In genomic region chr10:26951650-26952049, GRCh38 we compare ENCODE assay signal across 37 cellular contexts.
"Had no signal": no experiment of that assay in that cellular context is flagged by ENCODE, and none has a peak within 500 bp of the region (broad histone marks: within the 10 kb centered on the region; RNA-seq: fewer than 3 reads in every experiment).

No MANE protein-coding gene starts in this region.

- ATAC-seq: activated CD4-positive, alpha-beta T cell treated with anti-CD3 and anti-CD28 coated beads for 36 hours; activated CD4-positive, CD25-positive, alpha-beta regulatory T cell treated with anti-CD3 and anti-CD28 coated beads, Interleukin-2, amount 50 U/mL, for 24 hours; activated CD8-positive, alpha-beta memory T cell treated with anti-CD3 and anti-CD28 coated beads, Interleukin-2, amount 10 ng/mL, durations not matched to agents 7 days and 5 days; activated CD8-positive, alpha-beta T cell treated with anti-CD3 and anti-CD28 coated beads, Interleukin-2, amount 10 ng/mL, durations not matched to agents 7 days and 5 days; activated naive CD8-positive, alpha-beta T cell treated with anti-CD3 and anti-CD28 coated beads, Interleukin-2, amount 50 U/mL, for 24 hours; WTC11 had no signal

- DNase-seq: activated CD4-positive, alpha-beta memory T cell treated with anti-CD3 and anti-CD28 coated beads, Interleukin-2, amount 10 ng/mL, durations not matched to agents 7 days and 5 days; activated CD4-positive, alpha-beta T cell treated with anti-CD3 and anti-CD28 coated beads for 1 hour; activated CD4-positive, alpha-beta T cell treated with anti-CD3 and anti-CD28 coated beads for 36 hours; activated CD4-positive, alpha-beta T cell treated with anti-CD3 and anti-CD28 coated beads for 48 hours; activated CD4-positive, alpha-beta T cell treated with anti-CD3 and anti-CD28 coated beads, Interleukin-2, amount 10 ng/mL, durations not matched to agents 7 days and 5 days; activated CD4-positive, alpha-beta T cell treated with anti-CD3 and anti-CD28 coated beads, Interleukin-2, amount 50 U/mL, for 48 hours; activated CD4-positive, CD25-positive, alpha-beta regulatory T cell; activated CD8-positive, alpha-beta memory T cell treated with anti-CD3 and anti-CD28 coated beads for 24 hours; activated CD8-positive, alpha-beta memory T cell treated with anti-CD3 and anti-CD28 coated beads, Interleukin-2, amount 10 ng/mL, durations not matched to agents 7 days and 5 days; activated CD8-positive, alpha-beta memory T cell treated with anti-CD3 and anti-CD28 coated beads, Interleukin-2, amount 50 U/mL, for 48 hours; activated CD8-positive, alpha-beta T cell treated with anti-CD3 and anti-CD28 coated beads, Interleukin-2, amount 10 ng/mL, durations not matched to agents 7 days and 5 days; activated effector memory CD4-positive, alpha-beta T cell treated with Interleukin-2 at 50 U/mL for 16 hours; activated gamma-delta T cell; activated naive CD4-positive, alpha-beta T cell treated with anti-CD3 and anti-CD28 coated beads, Interleukin-2, amount 10 ng/mL, durations not matched to agents 7 days and 5 days; activated naive CD4-positive, alpha-beta T cell treated with Interleukin-2 at 50 U/mL for 16 hours; activated naive CD8-positive, alpha-beta T cell treated with anti-CD3 and anti-CD28 coated beads, Interleukin-2, amount 10 ng/mL, durations not matched to agents 7 days and 5 days; activated naive CD8-positive, alpha-beta T cell treated with anti-CD3 and anti-CD28 coated beads, Interleukin-2, amount 50 U/mL, for 24 hours; activated T-cell treated with anti-CD3 and anti-CD28 coated beads, Interleukin-2, amount 50 U/mL, for 24 hours; activated T-cell treated with anti-CD3 and anti-CD28 coated beads, Interleukin-2, amount 50 U/mL, for 48 hours; amygdala; anterior cingulate cortex; caudate nucleus; cerebellar nuclear complex; T-helper 1 cell; T-helper 9 cell; WERI-Rb-1 had no signal

- H3K4me3 Mint-ChIP-seq: activated CD4-positive, alpha-beta memory T cell treated with anti-CD3 and anti-CD28 coated beads, Interleukin-2, amount 10 ng/mL, durations not matched to agents 7 days and 5 days; activated CD4-positive, alpha-beta T cell treated with anti-CD3 and anti-CD28 coated beads for 36 hours; activated CD4-positive, alpha-beta T cell treated with anti-CD3 and anti-CD28 coated beads, Interleukin-2, amount 10 ng/mL, durations not matched to agents 7 days and 5 days; activated CD8-positive, alpha-beta memory T cell treated with anti-CD3 and anti-CD28 coated beads, Interleukin-2, amount 10 ng/mL, durations not matched to agents 7 days and 5 days; activated CD8-positive, alpha-beta T cell treated with anti-CD3 and anti-CD28 coated beads, Interleukin-2, amount 10 ng/mL, durations not matched to agents 7 days and 5 days; activated naive CD4-positive, alpha-beta T cell treated with anti-CD3 and anti-CD28 coated beads, Interleukin-2, amount 10 ng/mL, durations not matched to agents 7 days and 5 days; activated naive CD4-positive, alpha-beta T cell treated with anti-CD3 and anti-CD28 coated beads, Interleukin-2, amount 50 U/mL, for 24 hours; activated naive CD8-positive, alpha-beta T cell; activated naive CD8-positive, alpha-beta T cell treated with anti-CD3 and anti-CD28 coated beads, Interleukin-2, amount 10 ng/mL, durations not matched to agents 7 days and 5 days; activated naive CD8-positive, alpha-beta T cell treated with anti-CD3 and anti-CD28 coated beads, Interleukin-2, amount 50 U/mL, for 24 hours; activated T-cell treated with anti-CD3 and anti-CD28 coated beads, Interleukin-2, amount 50 U/mL, for 24 hours; brain; central memory CD8-positive, alpha-beta T cell; T-helper 1 cell treated with Interleukin-12 subunit alpha and Interleukin-12 subunit beta and Interleukin-4 antibody, amounts not matched to agents 30 μg/mL and 1 μg/mL, for 36 hours; T-helper 2 cell treated with Interferon-gamma antibody and Interleukin-4, amounts not matched to agents 5 μg/mL and 100 μg/mL, for 36 hours; WTC11 had no signal

- H3K27ac ChIP-seq: ascending aorta, cardiac muscle cell, WERI-Rb-1 had no signal

- H3K27me3 Mint-ChIP-seq: activated naive CD4-positive, alpha-beta T cell treated with anti-CD3 and anti-CD28 coated beads, Interleukin-2, amount 50 U/mL, for 24 hours; activated naive CD8-positive, alpha-beta T cell; activated naive CD8-positive, alpha-beta T cell treated with anti-CD3 and anti-CD28 coated beads, Interleukin-2, amount 50 U/mL, for 24 hours had no signal

- H3K36me3 Mint-ChIP-seq: activated naive CD4-positive, alpha-beta T cell treated with anti-CD3 and anti-CD28 coated beads, Interleukin-2, amount 10 ng/mL, durations not matched to agents 7 days and 5 days; brain had no signal

- H3K4me1 Mint-ChIP-seq: activated CD4-positive, alpha-beta T cell treated with anti-CD3 and anti-CD28 coated beads for 36 hours; activated CD4-positive, alpha-beta T cell treated with anti-CD3 and anti-CD28 coated beads, Interleukin-2, amount 10 ng/mL, durations not matched to agents 7 days and 5 days; activated naive CD4-positive, alpha-beta T cell treated with anti-CD3 and anti-CD28 coated beads, Interleukin-2, amount 10 ng/mL, durations not matched to agents 7 days and 5 days; activated naive CD4-positive, alpha-beta T cell treated with anti-CD3 and anti-CD28 coated beads, Interleukin-2, amount 50 U/mL, for 24 hours; activated naive CD8-positive, alpha-beta T cell treated with anti-CD3 and anti-CD28 coated beads, Interleukin-2, amount 10 ng/mL, durations not matched to agents 7 days and 5 days; activated naive CD8-positive, alpha-beta T cell treated with anti-CD3 and anti-CD28 coated beads, Interleukin-2, amount 50 U/mL, for 24 hours; brain; central memory CD8-positive, alpha-beta T cell; WTC11 had no signal

- H3K9me3 ChIP-seq: ascending aorta had no signal

- H3K36me3 ChIP-seq: ascending aorta, cardiac muscle cell, WERI-Rb-1 had no signal

- H3K27ac Mint-ChIP-seq: activated CD4-positive, alpha-beta memory T cell treated with anti-CD3 and anti-CD28 coated beads, Interleukin-2, amount 10 ng/mL, durations not matched to agents 7 days and 5 days; activated CD4-positive, alpha-beta T cell treated with anti-CD3 and anti-CD28 coated beads for 36 hours; activated CD4-positive, alpha-beta T cell treated with anti-CD3 and anti-CD28 coated beads, Interleukin-2, amount 10 ng/mL, durations not matched to agents 7 days and 5 days; activated CD8-positive, alpha-beta memory T cell treated with anti-CD3 and anti-CD28 coated beads, Interleukin-2, amount 10 ng/mL, durations not matched to agents 7 days and 5 days; activated CD8-positive, alpha-beta T cell treated with anti-CD3 and anti-CD28 coated beads, Interleukin-2, amount 10 ng/mL, durations not matched to agents 7 days and 5 days; activated naive CD4-positive, alpha-beta T cell treated with anti-CD3 and anti-CD28 coated beads, Interleukin-2, amount 10 ng/mL, durations not matched to agents 7 days and 5 days; activated naive CD4-positive, alpha-beta T cell treated with anti-CD3 and anti-CD28 coated beads, Interleukin-2, amount 50 U/mL, for 24 hours; activated naive CD8-positive, alpha-beta T cell; activated naive CD8-positive, alpha-beta T cell treated with anti-CD3 and anti-CD28 coated beads, Interleukin-2, amount 10 ng/mL, durations not matched to agents 7 days and 5 days; activated naive CD8-positive, alpha-beta T cell treated with anti-CD3 and anti-CD28 coated beads, Interleukin-2, amount 50 U/mL, for 24 hours; activated T-cell treated with anti-CD3 and anti-CD28 coated beads, Interleukin-2, amount 50 U/mL, for 24 hours; activated T-helper 2 cell treated with anti-CD3 and anti-CD28 coated beads, Interferon-gamma antibody, Interleukin-2, Interleukin-4, amounts not matched to agents 10 μg/mL and 5 μg/mL and 100 μg/mL, durations not matched to agents 14 hours and 24 hours and 36 hours; brain; T-helper 1 cell treated with Interleukin-12 subunit alpha and Interleukin-12 subunit beta and Interleukin-4 antibody, amounts not matched to agents 30 μg/mL and 1 μg/mL, for 36 hours; T-helper 2 cell treated with Interferon-gamma antibody and Interleukin-4, amounts not matched to agents 5 μg/mL and 100 μg/mL, for 36 hours; WTC11 had no signal

- H3K4me3 ChIP-seq: ascending aorta, cardiac muscle cell had no signal

- H3K27me3 ChIP-seq: ascending aorta, cardiac muscle cell had no signal

- H3K4me1 ChIP-seq: ascending aorta had no signal
